In genomic region chr11:68257477-68258362, GRCh38 we compare ENCODE assay signal across 8 cellular contexts. TPM values are rescaled to one million over a fixed set of nuclear protein-coding genes. Genes with fewer than 3 reads are reported as not detected.
DNase-seq lines count a peak whose midpoint lies in the region; ATAC-seq, FAIRE-seq and TF ChIP-seq lines count a peak whose summit lies in the region.

No MANE protein-coding gene starts in this region.

- H3K9me3 ChIP-seq in kidney (ENCODE audit: control insufficient read depth in 1 of 2, low read length in 2 of 2): no peaks in the 10 kb centered on the region

- peak; percentile 91 for TF ChIP-seq CTCF in kidney (IDR thresholded peaks at IDR 0.05; ENCODE audit: borderline replicate concordance, extremely low read depth, insufficient read depth)

- H3K27ac ChIP-seq in caudate nucleus (ENCODE audit: low read depth, low read length) (no peak overlapping the region), kidney (ENCODE audit: low read depth in 2 of 2, low read length in 2 of 2) (no peak overlapping the region)

- intact Hi-C loops in kidney (cut with DNase I): no loop called here

- DNase-seq in AG08396 (ENCODE audit: low spot score) (peak; percentile 84), GOT3 (lab: John Stamatoyannopoulos, UW) (peak; percentile 82), NCI-H226 (peak; percentile 85), caudate nucleus (lab: John Stamatoyannopoulos, UW) (peak in 60 of 61 donors; percentile 34 to 97 (median 87)), kidney (peak; percentile 98)
- DNase-seq in activated CD4-positive, CD25-positive, alpha-beta regulatory T cell treated with anti-CD3 and anti-CD28 coated beads, Interleukin-2, amount 50 U/mL, for 16 hours (ENCODE audit: low read depth, low spot score): peak; percentile 80
- DNase-seq in stimulated activated CD4-positive, alpha-beta T cell treated with anti-CD3 and anti-CD28 coated beads, Interleukin-15, amount 100 ng/mL, for 1 hour (ENCODE audit: low read depth in 1 of 2, low spot score in 1 of 2): peak; percentile 87 to 93

- FAIRE-seq in kidney (lab: Jason Lieb, UNC): no peak

- peaks cover 4 to 14% of the 10 kb centered on the region in 2 donors for H3K36me3 ChIP-seq in kidney (ENCODE audit: control insufficient read depth in 1 of 2, insufficient read depth in 2 of 2, low read length in 2 of 2)

- no peak overlapping the region for H3K9ac ChIP-seq in kidney (ENCODE audit: low read length in 2 of 2)

- ATAC-seq in GM21528 (IDR thresholded peaks at IDR 0.05; ENCODE audit: low FRiP score, unreplicated experiment): no peak

- H3K4me3 ChIP-seq in kidney (ENCODE audit: low read length in 2 of 2): no peak overlapping the region

- peaks cover 4 to 6% of the 10 kb centered on the region in 2 donors for H3K4me1 ChIP-seq in kidney (ENCODE audit: control insufficient read depth in 1 of 2, insufficient read depth in 1 of 2, low read depth in 1 of 2, low read length in 2 of 2)

RNA-seq across cellular contexts. Expression of gene C11orf24, which starts 14.1 kb away (rescaled TPM):
- total RNA-seq in kidney: 31.7 TPM
- polyA plus RNA-seq in kidney (ENCODE audit: insufficient read depth, low read depth, low replicate concordance): 18.6 TPM

RNA-seq across cellular contexts. Expression of gene KMT5B, which starts 44.6 kb away (rescaled TPM):
- 54.2 TPM for total RNA-seq in kidney
- 15.8 TPM for polyA plus RNA-seq in kidney (ENCODE audit: insufficient read depth, low read depth, low replicate concordance)

RNA-seq across cellular contexts. Expression of gene LRP5, which starts 54.7 kb away (rescaled TPM):
- 71.3 TPM for total RNA-seq in kidney
- polyA plus RNA-seq in kidney (ENCODE audit: insufficient read depth, low read depth, low replicate concordance): 55.4 TPM
